Comparison of ENCODE assay signal across 1 cellular context in genomic region chr5:132475939-132476852, GRCh38.
TF ChIP-seq lines count a peak whose summit lies in the region.

No MANE protein-coding gene starts in this region.

TF ChIP-seq in liver, 16 proteins besides CTCF, POLR2A, EP300 and RAD21 (continued from another document):
- no peak for TF ChIP-seq ZBTB33 (IDR thresholded peaks at IDR 0.05)
- peak; percentile 68 for TF ChIP-seq YY1 (IDR thresholded peaks at IDR 0.05)
- peak; percentile 35 for TF ChIP-seq TAF1 (conservative IDR thresholded peaks at IDR 0.05)
- no peak for TF ChIP-seq EGR1 (IDR thresholded peaks at IDR 0.05; ENCODE audit: low read depth in 2 of 2)
- TF ChIP-seq FOXA1 (IDR thresholded peaks at IDR 0.05), result peak; percentile 26
- no peak for TF ChIP-seq ATF3 (IDR thresholded peaks at IDR 0.05)
- TF ChIP-seq HNF4A (conservative IDR thresholded peaks at IDR 0.05), result peak; percentile 89 to 90
- TF ChIP-seq NR2F2 (IDR thresholded peaks at IDR 0.05), result peak; percentile 51
- peak; percentile 65 for TF ChIP-seq REST (IDR thresholded peaks at IDR 0.05)
- peak; percentile 47 to 72 for TF ChIP-seq RXRA (IDR thresholded peaks at IDR 0.05)
- TF ChIP-seq HNF4G (IDR thresholded peaks at IDR 0.05), result peak; percentile 92
- TF ChIP-seq SP1 (IDR thresholded peaks at IDR 0.05), result peak; percentile 92
- peak; percentile 56 for TF ChIP-seq MAX (IDR thresholded peaks at IDR 0.05)
